22 cellular contexts compared by ENCODE assay signal in genomic region chr4:107858158-107858742, GRCh38. TPM values are rescaled to one million over a fixed set of nuclear protein-coding genes. Genes with fewer than 3 reads are reported as not detected.
A peak's percentile ranks its signal among the peaks of the same experiment; 100 is the strongest.
DNase-seq lines count a peak whose midpoint lies in the region; ATAC-seq and TF ChIP-seq lines count a peak whose summit lies in the region.
"Had no signal": no experiment of that assay in that cellular context is flagged by ENCODE, and none has a peak within 500 bp of the region (broad histone marks: within the 10 kb centered on the region; RNA-seq: fewer than 3 reads in every experiment).

No MANE protein-coding gene starts in this region.

- peak overlapping the region; percentile 39 for H3K27ac ChIP-seq in right cardiac atrium (ENCODE audit: low read length)
- H3K27ac ChIP-seq: HL-60 had no signal

- no peak overlapping the region for H3K4me3 Mint-ChIP-seq in progenitor cell of endocrine pancreas (ENCODE audit: low read depth)
- H3K4me3 Mint-ChIP-seq: B cell; CD4-positive, CD25-positive, alpha-beta regulatory T cell; H9; IgD-negative memory B cell had no signal

- H3K9me3 Mint-ChIP-seq in progenitor cell of endocrine pancreas (ENCODE audit: low read depth): no peaks in the 10 kb centered on the region
- H3K9me3 Mint-ChIP-seq: CD4-positive, CD25-positive, alpha-beta regulatory T cell; H9 had no signal

- H3K4me3 ChIP-seq in right cardiac atrium (ENCODE audit: low read length): no peak overlapping the region

- TF ChIP-seq CTCF in progenitor cell of endocrine pancreas (IDR thresholded peaks at IDR 0.05; ENCODE audit: unreplicated experiment): no peak

- peaks cover 6% of the 10 kb centered on the region for H3K4me1 ChIP-seq in right cardiac atrium (ENCODE audit: control insufficient read depth, insufficient read depth, low read length)

- no peaks in the 10 kb centered on the region for H3K27me3 ChIP-seq in right cardiac atrium (ENCODE audit: control insufficient read depth, insufficient read depth)

- H3K9me3 ChIP-seq in right cardiac atrium (ENCODE audit: control insufficient read depth, low read length): no peaks in the 10 kb centered on the region
- H3K9me3 ChIP-seq: Caco-2, SK-N-SH had no signal

- 64% methylated on average over 3 of the region's 3 CpGs for WGBS in right cardiac atrium

- peak overlapping the region; percentile 72 for H3K27ac Mint-ChIP-seq in progenitor cell of endocrine pancreas
- H3K27ac Mint-ChIP-seq: B cell; CD4-positive, CD25-positive, alpha-beta regulatory T cell; IgD-negative memory B cell had no signal

- DNase-seq in Right ventricle myocardium superior: no peak
- no peak for DNase-seq in Right ventricle myocardium inferior (ENCODE audit: missing footprints)
- DNase-seq in cerebellar cortex (ENCODE audit: low spot score): peak; percentile 12
- DNase-seq in right cardiac atrium: no peak
- no peak for DNase-seq in progenitor cell of endocrine pancreas (ENCODE audit: low spot score, unreplicated experiment)
- DNase-seq in DMS153 (lab: John Stamatoyannopoulos, UW): no peak
- DNase-seq in AG08396 (ENCODE audit: low spot score): no peak
- DNase-seq: 8988T; Caco-2; CD4-positive, CD25-positive, alpha-beta regulatory T cell; MM.1S; NCI-H1092 treated with DMSO at 0.1 percent for 48 hours; NCI-H2081; NCI-H446 treated with DMSO at 0.1 percent for 48 hours; SHP77 treated with DMSO at 0.1 percent for 48 hours; SK-N-SH had no signal

- no peaks in the 10 kb centered on the region for H3K27me3 Mint-ChIP-seq in progenitor cell of endocrine pancreas

- ATAC-seq in Right ventricle myocardium superior (ENCODE audit: poor library complexity): peak; percentile 21
- ATAC-seq in Right ventricle myocardium inferior: no peak
- no peak for ATAC-seq in right cardiac atrium
- ATAC-seq in GM18498 (IDR thresholded peaks at IDR 0.05; ENCODE audit: unreplicated experiment): no peak

- H3K4me1 Mint-ChIP-seq in progenitor cell of endocrine pancreas (ENCODE audit: low read depth): no peaks in the 10 kb centered on the region
- H3K4me1 Mint-ChIP-seq: B cell, IgD-negative memory B cell had no signal

- H3K36me3 Mint-ChIP-seq in progenitor cell of endocrine pancreas (ENCODE audit: insufficient read depth): no peaks in the 10 kb centered on the region
- H3K36me3 Mint-ChIP-seq: CD4-positive, CD25-positive, alpha-beta regulatory T cell; IgD-negative memory B cell had no signal

- intact Hi-C loops in Right ventricle myocardium superior (cut with DNase I): no loop called here
- intact Hi-C loops in Right ventricle myocardium inferior (cut with DNase I): no loop called here
- intact Hi-C loops in right cardiac atrium (cut with DNase I): no loop called here

RNA-seq across cellular contexts. Expression of gene SGMS2, which starts 33.5 kb away (rescaled TPM):
- 18.5 TPM for total RNA-seq in Right ventricle myocardium superior
- 23.2 TPM for total RNA-seq in Right ventricle myocardium inferior
- 10 to 100 TPM; 20.5 to 35.5 (median 26.2) TPM for total RNA-seq in right cardiac atrium
- polyA plus RNA-seq in right cardiac atrium: 3.6 TPM
- total RNA-seq in progenitor cell of endocrine pancreas: 6.9 and 10.7 TPM in 2 replicates
- total RNA-seq: B cell; CD4-positive, CD25-positive, alpha-beta regulatory T cell; OCI-LY7 had no signal
- polyA plus RNA-seq: CD4-positive, CD25-positive, alpha-beta regulatory T cell; IgD-negative memory B cell had no signal
